9 cellular contexts compared by ENCODE assay signal in the genomic region with DNA sequence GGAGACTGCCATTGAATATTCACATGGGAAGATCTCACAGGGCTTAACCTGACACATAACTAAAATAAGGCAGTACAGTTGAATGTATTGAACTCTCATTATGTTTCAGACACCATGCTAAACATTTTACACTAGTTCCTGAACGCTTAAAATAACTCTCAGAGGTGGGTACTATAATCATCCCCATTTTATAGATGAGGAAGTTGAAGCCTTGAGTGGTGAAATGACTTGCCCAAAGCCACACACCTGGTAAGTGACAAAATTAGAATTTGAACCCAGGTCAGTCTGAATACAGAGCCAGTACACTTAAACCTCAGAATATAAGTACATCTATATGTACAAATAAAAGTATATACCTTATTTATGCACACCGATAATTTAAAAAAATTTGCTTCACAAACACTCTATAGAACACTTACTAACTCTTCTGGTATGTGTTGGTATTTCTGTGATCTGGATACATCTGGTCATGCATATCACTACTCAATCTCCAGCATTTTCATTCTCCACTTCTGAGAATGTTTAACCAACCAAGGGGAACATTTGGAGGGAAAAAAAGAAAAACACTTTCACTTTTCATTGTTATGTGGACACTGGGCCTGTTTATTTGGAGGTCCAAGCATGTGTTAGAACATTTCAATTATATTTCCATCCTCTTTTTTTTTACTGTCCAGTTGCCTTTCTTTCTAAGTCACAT. TPM values are rescaled to one million over a fixed set of nuclear protein-coding genes. Genes with fewer than 3 reads are reported as not detected.
A peak's percentile ranks its signal among the peaks of the same experiment; 100 is the strongest.
DNase-seq lines count a peak whose midpoint lies in the region; ATAC-seq and TF ChIP-seq lines count a peak whose summit lies in the region.
"Had no signal": no experiment of that assay in that cellular context is flagged by ENCODE, and none has a peak within 500 bp of the region (broad histone marks: within the 10 kb centered on the region; RNA-seq: fewer than 3 reads in every experiment).

No MANE protein-coding gene starts in this region.

- H3K9me3 Mint-ChIP-seq in naive thymus-derived CD8-positive, alpha-beta T cell, result no peaks in the 10 kb centered on the region

- DNase-seq in GM13977 (ENCODE audit: low spot score) (peak; percentile 45), astrocyte of the hippocampus (ENCODE audit: low read depth, low spot score) (peak; percentile 38), posterior vena cava (ENCODE audit: low spot score) (no peak), G401 (ENCODE audit: low spot score) (no peak)
- DNase-seq in naive thymus-derived CD8-positive, alpha-beta T cell, result no peak
- DNase-seq: activated effector memory CD4-positive, alpha-beta T cell treated with Interleukin-2 at 50 U/mL for 16 hours had no signal

- TF ChIP-seq CTCF in GM13977 (IDR thresholded peaks at IDR 0.05; ENCODE audit: extremely low read depth, insufficient read depth, missing control alignments), result no peak

- no peak for TF ChIP-seq EP300 in Ishikawa (IDR thresholded peaks at IDR 0.05; ENCODE audit: borderline replicate concordance)

- H3K27me3 Mint-ChIP-seq in naive thymus-derived CD8-positive, alpha-beta T cell, result no peaks in the 10 kb centered on the region

- no peak for TF ChIP-seq RAD21 in Ishikawa (IDR thresholded peaks at IDR 0.05; ENCODE audit: low read depth)

- in situ Hi-C loops in GM13977 (cut with MboI; ENCODE audit: low pct_unique_long_range_greater_than_20kb, low sequenced_read_pairs, unreplicated experiment), result no loop called here
- in situ Hi-C loops in G401 (cut with HindIII; ENCODE audit: low sequenced_read_pairs), result no loop called here

- peaks cover 30 to 76% (median 65%) of the 10 kb centered on the region in 4 donors for H3K4me1 Mint-ChIP-seq in naive thymus-derived CD8-positive, alpha-beta T cell

- H3K27ac Mint-ChIP-seq in naive thymus-derived CD8-positive, alpha-beta T cell, result peak overlapping the region in 9 of 10 donors; percentile 68 to 100 (median 84)

- no peak for ATAC-seq in naive thymus-derived CD8-positive, alpha-beta T cell
- no peak for ATAC-seq in HG03439 (IDR thresholded peaks at IDR 0.05; ENCODE audit: unreplicated experiment)
- ATAC-seq in HG03095 (IDR thresholded peaks at IDR 0.05; ENCODE audit: unreplicated experiment), result no peak

- H3K4me3 Mint-ChIP-seq in naive thymus-derived CD8-positive, alpha-beta T cell, result peak overlapping the region in 3 of 10 donors; percentile 14 to 54 (median 14)

- POLR2A ChIA-PET in naive thymus-derived CD8-positive, alpha-beta T cell (lab: Charles Lee), result interaction anchor here (0.6 to 23.6 kb wide), 4 partner anchors 15 to 202 kb away, joined by 3 to 803 read pairs (median 4); a partner anchor contains a TSS

- H3K36me3 Mint-ChIP-seq in naive thymus-derived CD8-positive, alpha-beta T cell, result peaks cover 0 to 2% (median 0%) of the 10 kb centered on the region in 3 donors

- intact Hi-C loops in posterior vena cava (cut with DNase I), result no loop called here

TF ChIP-seq in Ishikawa, 13 proteins besides CTCF, POLR2A, EP300 and RAD21:
- TF ChIP-seq NFIC (IDR thresholded peaks at IDR 0.05), result no peak
- TF ChIP-seq TEAD4 (IDR thresholded peaks at IDR 0.05), result peak; percentile 64
TF ChIP-seq in Ishikawa: peak in this region for 1.

RNA-seq across cellular contexts. Expression of a gene that starts 4.6 kb away (rescaled TPM):
- total RNA-seq in naive thymus-derived CD8-positive, alpha-beta T cell, result 10 to 100 TPM; 38.6 to 39.9 TPM
- 1 to 10 TPM; 3.6 to 6.3 (median 4.2) TPM for polyA plus RNA-seq in naive thymus-derived CD8-positive, alpha-beta T cell
- total RNA-seq in posterior vena cava, result 10 to 100 TPM; 16.9 to 18.5 TPM
- 0.37 and 1.6 TPM in 2 replicates for total RNA-seq in G401 (2014; rRNA removed; shearing (Covaris generic))

RNA-seq across cellular contexts. Expression of a gene that starts 31.4 kb away (rescaled TPM):
- total RNA-seq in naive thymus-derived CD8-positive, alpha-beta T cell, result 10 to 100 TPM; 76.0 to 77.0 TPM
- polyA plus RNA-seq in naive thymus-derived CD8-positive, alpha-beta T cell, result 100 to 1,000 TPM; 112 to 126 (median 125) TPM
- total RNA-seq in posterior vena cava, result 10 to 100 TPM; 13.9 to 16.2 TPM
- 57.7 and 73.2 TPM in 2 replicates for total RNA-seq in G401 (2014; rRNA removed; shearing (Covaris generic))

RNA-seq across cellular contexts. Expression of a gene that starts 54.9 kb away (rescaled TPM):
- total RNA-seq in naive thymus-derived CD8-positive, alpha-beta T cell, result under 1 TPM in 1 of 2 experiments, not detected in 1; 0.33 TPM
- polyA plus RNA-seq in naive thymus-derived CD8-positive, alpha-beta T cell, result under 1 TPM in 1 of 3 donors, not detected in 2; 0.08 TPM
- total RNA-seq in posterior vena cava, result 1 to 10 TPM in 1 of 2 donors, under 1 TPM in 1; 1.00 to 2.2 TPM
- total RNA-seq in G401 (2014; rRNA removed; shearing (Covaris generic)), result not detected in 2 replicates

Comparison
In these comparisons a context has a peak if more than half of its experiments do, and no peak if none do; other contexts are left out.
1. DNase-seq: peak in GM13977 (single experiment) and astrocyte of the hippocampus (single experiment); none in naive thymus-derived CD8-positive, alpha-beta T cell (0 of 10), posterior vena cava (single experiment) and G401 (single experiment).